1 cellular context compared by ENCODE assay signal in the genomic region with DNA sequence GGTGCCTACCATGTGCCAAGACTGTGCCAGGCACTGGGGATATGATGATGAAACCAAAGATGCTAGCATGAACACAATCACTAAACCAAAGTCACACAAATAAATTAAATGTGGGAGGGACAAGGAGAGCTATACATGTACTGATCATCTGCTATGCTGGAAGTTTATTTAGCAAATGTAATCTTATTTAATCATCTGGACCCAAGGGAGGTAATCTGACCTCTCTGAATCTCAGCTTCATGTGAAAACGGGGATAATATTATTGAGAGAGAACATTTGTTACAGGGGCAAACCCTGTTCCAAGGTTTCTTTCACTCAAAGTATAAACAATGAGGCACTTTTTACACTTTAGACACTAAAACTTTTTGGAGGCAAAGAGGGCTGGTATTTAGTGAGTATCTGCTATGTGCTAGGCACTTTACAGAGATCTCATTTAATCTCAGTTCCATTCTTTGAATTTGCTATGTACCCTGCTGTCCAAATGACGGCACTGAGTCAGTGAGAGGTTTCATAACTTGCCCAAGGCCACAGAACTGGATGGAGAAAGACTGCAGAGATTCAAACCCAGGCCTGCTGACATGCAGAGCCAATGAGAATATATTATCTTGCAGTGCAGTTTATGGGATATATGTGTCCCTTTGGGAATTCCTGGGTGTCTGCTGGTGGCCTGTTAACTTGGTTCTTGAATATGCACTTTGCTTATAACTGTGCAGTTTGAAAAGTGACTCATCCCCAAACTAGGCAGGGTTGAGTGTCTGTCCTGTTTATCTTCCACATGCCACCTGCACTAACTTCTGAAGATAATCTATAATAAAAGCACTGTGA.
TF ChIP-seq lines count a peak whose summit lies in the region.

No MANE protein-coding gene starts in this region.

TF ChIP-seq in HepG2, 621 proteins besides CTCF, POLR2A, EP300 and RAD21 (continued from another document and continues in another):
- TF ChIP-seq, protein P1, sequence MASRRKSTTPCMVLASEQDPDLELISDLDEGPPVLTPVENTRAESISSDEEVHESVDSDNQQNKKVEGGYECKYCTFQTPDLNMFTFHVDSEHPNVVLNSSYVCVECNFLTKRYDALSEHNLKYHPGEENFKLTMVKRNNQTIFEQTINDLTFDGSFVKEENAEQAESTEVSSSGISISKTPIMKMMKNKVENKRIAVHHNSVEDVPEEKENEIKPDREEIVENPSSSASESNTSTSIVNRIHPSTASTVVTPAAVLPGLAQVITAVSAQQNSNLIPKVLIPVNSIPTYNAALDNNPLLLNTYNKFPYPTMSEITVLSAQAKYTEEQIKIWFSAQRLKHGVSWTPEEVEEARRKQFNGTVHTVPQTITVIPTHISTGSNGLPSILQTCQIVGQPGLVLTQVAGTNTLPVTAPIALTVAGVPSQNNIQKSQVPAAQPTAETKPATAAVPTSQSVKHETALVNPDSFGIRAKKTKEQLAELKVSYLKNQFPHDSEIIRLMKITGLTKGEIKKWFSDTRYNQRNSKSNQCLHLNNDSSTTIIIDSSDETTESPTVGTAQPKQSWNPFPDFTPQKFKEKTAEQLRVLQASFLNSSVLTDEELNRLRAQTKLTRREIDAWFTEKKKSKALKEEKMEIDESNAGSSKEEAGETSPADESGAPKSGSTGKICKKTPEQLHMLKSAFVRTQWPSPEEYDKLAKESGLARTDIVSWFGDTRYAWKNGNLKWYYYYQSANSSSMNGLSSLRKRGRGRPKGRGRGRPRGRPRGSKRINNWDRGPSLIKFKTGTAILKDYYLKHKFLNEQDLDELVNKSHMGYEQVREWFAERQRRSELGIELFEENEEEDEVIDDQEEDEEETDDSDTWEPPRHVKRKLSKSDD (CRISPR knock-in tag; IDR thresholded peaks at IDR 0.05; ENCODE audit: low read depth) = no peak
- no peak; the same call in 1 of the 2 replicates for TF ChIP-seq SMYD3 (CRISPR knock-in tag; IDR thresholded peaks at IDR 0.05)
- no peak; the same call in 1 of the 2 replicates for TF ChIP-seq ZNF121 (CRISPR knock-in tag; IDR thresholded peaks at IDR 0.05)
- no peak for TF ChIP-seq CAMTA2 (CRISPR knock-in tag; IDR thresholded peaks at IDR 0.05; ENCODE audit: borderline replicate concordance)
- TF ChIP-seq, protein P2, sequence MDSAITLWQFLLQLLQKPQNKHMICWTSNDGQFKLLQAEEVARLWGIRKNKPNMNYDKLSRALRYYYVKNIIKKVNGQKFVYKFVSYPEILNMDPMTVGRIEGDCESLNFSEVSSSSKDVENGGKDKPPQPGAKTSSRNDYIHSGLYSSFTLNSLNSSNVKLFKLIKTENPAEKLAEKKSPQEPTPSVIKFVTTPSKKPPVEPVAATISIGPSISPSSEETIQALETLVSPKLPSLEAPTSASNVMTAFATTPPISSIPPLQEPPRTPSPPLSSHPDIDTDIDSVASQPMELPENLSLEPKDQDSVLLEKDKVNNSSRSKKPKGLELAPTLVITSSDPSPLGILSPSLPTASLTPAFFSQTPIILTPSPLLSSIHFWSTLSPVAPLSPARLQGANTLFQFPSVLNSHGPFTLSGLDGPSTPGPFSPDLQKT (CRISPR knock-in tag; IDR thresholded peaks at IDR 0.05; ENCODE audit: borderline replicate concordance) = no peak
- TF ChIP-seq, protein P3, sequence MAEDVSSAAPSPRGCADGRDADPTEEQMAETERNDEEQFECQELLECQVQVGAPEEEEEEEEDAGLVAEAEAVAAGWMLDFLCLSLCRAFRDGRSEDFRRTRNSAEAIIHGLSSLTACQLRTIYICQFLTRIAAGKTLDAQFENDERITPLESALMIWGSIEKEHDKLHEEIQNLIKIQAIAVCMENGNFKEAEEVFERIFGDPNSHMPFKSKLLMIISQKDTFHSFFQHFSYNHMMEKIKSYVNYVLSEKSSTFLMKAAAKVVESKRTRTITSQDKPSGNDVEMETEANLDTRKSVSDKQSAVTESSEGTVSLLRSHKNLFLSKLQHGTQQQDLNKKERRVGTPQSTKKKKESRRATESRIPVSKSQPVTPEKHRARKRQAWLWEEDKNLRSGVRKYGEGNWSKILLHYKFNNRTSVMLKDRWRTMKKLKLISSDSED (CRISPR knock-in tag; IDR thresholded peaks at IDR 0.05) = no peak
- TF ChIP-seq ZNF326 (CRISPR knock-in tag; IDR thresholded peaks at IDR 0.05; ENCODE audit: borderline replicate concordance) = no peak
- TF ChIP-seq, protein P4, sequence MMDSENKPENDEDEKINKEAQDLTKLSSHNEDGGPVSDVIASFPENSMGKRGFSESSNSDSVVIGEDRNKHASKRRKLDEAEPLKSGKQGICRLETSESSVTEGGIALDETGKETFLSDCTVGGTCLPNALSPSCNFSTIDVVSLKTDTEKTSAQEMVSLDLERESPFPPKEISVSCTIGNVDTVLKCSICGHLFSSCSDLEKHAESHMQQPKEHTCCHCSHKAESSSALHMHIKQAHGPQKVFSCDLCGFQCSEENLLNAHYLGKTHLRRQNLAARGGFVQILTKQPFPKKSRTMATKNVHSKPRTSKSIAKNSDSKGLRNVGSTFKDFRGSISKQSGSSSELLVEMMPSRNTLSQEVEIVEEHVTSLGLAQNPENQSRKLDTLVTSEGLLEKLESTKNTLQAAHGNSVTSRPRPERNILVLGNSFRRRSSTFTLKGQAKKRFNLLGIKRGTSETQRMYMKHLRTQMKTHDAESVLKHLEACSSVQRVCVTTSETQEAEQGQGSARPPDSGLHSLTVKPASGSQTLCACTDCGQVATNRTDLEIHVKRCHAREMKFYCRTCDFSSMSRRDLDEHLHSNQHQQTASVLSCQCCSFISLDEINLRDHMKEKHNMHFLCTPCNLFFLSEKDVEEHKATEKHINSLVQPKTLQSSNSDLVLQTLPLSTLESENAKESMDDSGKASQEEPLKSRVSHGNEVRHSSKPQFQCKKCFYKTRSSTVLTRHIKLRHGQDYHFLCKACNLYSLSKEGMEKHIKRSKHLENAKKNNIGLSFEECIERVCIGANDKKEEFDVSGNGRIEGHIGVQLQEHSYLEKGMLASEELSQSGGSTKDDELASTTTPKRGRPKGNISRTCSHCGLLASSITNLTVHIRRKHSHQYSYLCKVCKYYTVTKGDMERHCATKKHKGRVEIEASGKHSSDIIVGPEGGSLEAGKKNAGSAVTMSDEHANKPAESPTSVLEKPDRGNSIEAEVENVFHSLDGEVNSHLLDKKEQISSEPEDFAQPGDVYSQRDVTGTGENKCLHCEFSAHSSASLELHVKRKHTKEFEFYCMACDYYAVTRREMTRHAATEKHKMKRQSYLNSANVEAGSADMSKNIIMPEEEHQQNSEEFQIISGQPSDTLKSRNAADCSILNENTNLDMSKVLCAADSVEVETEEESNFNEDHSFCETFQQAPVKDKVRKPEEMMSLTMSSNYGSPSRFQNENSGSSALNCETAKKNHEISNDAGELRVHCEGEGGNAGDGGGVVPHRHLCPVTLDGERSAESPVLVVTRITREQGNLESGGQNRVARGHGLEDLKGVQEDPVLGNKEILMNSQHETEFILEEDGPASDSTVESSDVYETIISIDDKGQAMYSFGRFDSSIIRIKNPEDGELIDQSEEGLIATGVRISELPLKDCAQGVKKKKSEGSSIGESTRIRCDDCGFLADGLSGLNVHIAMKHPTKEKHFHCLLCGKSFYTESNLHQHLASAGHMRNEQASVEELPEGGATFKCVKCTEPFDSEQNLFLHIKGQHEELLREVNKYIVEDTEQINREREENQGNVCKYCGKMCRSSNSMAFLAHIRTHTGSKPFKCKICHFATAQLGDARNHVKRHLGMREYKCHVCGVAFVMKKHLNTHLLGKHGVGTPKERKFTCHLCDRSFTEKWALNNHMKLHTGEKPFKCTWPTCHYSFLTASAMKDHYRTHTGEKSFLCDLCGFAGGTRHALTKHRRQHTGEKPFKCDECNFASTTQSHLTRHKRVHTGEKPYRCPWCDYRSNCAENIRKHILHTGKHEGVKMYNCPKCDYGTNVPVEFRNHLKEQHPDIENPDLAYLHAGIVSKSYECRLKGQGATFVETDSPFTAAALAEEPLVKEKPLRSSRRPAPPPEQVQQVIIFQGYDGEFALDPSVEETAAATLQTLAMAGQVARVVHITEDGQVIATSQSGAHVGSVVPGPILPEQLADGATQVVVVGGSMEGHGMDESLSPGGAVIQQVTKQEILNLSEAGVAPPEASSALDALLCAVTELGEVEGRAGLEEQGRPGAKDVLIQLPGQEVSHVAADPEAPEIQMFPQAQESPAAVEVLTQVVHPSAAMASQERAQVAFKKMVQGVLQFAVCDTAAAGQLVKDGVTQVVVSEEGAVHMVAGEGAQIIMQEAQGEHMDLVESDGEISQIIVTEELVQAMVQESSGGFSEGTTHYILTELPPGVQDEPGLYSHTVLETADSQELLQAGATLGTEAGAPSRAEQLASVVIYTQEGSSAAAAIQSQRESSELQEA (CRISPR knock-in tag; IDR thresholded peaks at IDR 0.05; ENCODE audit: not compliant biosample characterization) = no peak
- TF ChIP-seq SPEN (CRISPR knock-in tag; IDR thresholded peaks at IDR 0.05; ENCODE audit: low read depth) = no peak
- TF ChIP-seq, protein P5, sequence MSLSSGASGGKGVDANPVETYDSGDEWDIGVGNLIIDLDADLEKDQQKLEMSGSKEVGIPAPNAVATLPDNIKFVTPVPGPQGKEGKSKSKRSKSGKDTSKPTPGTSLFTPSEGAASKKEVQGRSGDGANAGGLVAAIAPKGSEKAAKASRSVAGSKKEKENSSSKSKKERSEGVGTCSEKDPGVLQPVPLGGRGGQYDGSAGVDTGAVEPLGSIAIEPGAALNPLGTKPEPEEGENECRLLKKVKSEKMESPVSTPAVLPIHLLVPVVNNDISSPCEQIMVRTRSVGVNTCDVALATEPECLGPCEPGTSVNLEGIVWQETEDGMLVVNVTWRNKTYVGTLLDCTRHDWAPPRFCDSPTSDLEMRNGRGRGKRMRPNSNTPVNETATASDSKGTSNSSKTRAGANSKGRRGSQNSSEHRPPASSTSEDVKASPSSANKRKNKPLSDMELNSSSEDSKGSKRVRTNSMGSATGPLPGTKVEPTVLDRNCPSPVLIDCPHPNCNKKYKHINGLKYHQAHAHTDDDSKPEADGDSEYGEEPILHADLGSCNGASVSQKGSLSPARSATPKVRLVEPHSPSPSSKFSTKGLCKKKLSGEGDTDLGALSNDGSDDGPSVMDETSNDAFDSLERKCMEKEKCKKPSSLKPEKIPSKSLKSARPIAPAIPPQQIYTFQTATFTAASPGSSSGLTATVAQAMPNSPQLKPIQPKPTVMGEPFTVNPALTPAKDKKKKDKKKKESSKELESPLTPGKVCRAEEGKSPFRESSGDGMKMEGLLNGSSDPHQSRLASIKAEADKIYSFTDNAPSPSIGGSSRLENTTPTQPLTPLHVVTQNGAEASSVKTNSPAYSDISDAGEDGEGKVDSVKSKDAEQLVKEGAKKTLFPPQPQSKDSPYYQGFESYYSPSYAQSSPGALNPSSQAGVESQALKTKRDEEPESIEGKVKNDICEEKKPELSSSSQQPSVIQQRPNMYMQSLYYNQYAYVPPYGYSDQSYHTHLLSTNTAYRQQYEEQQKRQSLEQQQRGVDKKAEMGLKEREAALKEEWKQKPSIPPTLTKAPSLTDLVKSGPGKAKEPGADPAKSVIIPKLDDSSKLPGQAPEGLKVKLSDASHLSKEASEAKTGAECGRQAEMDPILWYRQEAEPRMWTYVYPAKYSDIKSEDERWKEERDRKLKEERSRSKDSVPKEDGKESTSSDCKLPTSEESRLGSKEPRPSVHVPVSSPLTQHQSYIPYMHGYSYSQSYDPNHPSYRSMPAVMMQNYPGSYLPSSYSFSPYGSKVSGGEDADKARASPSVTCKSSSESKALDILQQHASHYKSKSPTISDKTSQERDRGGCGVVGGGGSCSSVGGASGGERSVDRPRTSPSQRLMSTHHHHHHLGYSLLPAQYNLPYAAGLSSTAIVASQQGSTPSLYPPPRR (CRISPR knock-in tag; IDR thresholded peaks at IDR 0.05; ENCODE audit: borderline replicate concordance) = no peak
- TF ChIP-seq ZNF773 (CRISPR knock-in tag; IDR thresholded peaks at IDR 0.05; ENCODE audit: borderline replicate concordance) = no peak
- no peak for TF ChIP-seq ZNF780A (CRISPR knock-in tag; IDR thresholded peaks at IDR 0.05)
- no peak for TF ChIP-seq ZBTB1 (CRISPR knock-in tag; IDR thresholded peaks at IDR 0.05; ENCODE audit: borderline replicate concordance)
- TF ChIP-seq CBFB (CRISPR knock-in tag; IDR thresholded peaks at IDR 0.05) = no peak
- TF ChIP-seq RFXANK (CRISPR knock-in tag; IDR thresholded peaks at IDR 0.05) = no peak; the same call in 1 of the 2 replicates
- no peak for TF ChIP-seq SMARCC2 (IDR thresholded peaks at IDR 0.05)
- no peak for TF ChIP-seq ZNF775 (CRISPR knock-in tag; IDR thresholded peaks at IDR 0.05; ENCODE audit: borderline replicate concordance)
- TF ChIP-seq, protein P6, sequence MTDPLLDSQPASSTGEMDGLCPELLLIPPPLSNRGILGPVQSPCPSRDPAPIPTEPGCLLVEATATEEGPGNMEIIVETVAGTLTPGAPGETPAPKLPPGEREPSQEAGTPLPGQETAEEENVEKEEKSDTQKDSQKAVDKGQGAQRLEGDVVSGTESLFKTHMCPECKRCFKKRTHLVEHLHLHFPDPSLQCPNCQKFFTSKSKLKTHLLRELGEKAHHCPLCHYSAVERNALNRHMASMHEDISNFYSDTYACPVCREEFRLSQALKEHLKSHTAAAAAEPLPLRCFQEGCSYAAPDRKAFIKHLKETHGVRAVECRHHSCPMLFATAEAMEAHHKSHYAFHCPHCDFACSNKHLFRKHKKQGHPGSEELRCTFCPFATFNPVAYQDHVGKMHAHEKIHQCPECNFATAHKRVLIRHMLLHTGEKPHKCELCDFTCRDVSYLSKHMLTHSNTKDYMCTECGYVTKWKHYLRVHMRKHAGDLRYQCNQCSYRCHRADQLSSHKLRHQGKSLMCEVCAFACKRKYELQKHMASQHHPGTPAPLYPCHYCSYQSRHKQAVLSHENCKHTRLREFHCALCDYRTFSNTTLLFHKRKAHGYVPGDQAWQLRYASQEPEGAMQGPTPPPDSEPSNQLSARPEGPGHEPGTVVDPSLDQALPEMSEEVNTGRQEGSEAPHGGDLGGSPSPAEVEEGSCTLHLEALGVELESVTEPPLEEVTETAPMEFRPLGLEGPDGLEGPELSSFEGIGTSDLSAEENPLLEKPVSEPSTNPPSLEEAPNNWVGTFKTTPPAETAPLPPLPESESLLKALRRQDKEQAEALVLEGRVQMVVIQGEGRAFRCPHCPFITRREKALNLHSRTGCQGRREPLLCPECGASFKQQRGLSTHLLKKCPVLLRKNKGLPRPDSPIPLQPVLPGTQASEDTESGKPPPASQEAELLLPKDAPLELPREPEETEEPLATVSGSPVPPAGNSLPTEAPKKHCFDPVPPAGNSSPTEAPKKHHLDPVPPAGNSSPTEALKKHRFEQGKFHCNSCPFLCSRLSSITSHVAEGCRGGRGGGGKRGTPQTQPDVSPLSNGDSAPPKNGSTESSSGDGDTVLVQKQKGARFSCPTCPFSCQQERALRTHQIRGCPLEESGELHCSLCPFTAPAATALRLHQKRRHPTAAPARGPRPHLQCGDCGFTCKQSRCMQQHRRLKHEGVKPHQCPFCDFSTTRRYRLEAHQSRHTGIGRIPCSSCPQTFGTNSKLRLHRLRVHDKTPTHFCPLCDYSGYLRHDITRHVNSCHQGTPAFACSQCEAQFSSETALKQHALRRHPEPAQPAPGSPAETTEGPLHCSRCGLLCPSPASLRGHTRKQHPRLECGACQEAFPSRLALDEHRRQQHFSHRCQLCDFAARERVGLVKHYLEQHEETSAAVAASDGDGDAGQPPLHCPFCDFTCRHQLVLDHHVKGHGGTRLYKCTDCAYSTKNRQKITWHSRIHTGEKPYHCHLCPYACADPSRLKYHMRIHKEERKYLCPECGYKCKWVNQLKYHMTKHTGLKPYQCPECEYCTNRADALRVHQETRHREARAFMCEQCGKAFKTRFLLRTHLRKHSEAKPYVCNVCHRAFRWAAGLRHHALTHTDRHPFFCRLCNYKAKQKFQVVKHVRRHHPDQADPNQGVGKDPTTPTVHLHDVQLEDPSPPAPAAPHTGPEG (CRISPR knock-in tag; IDR thresholded peaks at IDR 0.05) = no peak
- TF ChIP-seq, protein P7, sequence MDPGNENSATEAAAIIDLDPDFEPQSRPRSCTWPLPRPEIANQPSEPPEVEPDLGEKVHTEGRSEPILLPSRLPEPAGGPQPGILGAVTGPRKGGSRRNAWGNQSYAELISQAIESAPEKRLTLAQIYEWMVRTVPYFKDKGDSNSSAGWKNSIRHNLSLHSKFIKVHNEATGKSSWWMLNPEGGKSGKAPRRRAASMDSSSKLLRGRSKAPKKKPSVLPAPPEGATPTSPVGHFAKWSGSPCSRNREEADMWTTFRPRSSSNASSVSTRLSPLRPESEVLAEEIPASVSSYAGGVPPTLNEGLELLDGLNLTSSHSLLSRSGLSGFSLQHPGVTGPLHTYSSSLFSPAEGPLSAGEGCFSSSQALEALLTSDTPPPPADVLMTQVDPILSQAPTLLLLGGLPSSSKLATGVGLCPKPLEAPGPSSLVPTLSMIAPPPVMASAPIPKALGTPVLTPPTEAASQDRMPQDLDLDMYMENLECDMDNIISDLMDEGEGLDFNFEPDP (CRISPR knock-in tag; conservative IDR thresholded peaks at IDR 0.05) = no peak
